12 cellular contexts compared by ENCODE assay signal in the genomic region with DNA sequence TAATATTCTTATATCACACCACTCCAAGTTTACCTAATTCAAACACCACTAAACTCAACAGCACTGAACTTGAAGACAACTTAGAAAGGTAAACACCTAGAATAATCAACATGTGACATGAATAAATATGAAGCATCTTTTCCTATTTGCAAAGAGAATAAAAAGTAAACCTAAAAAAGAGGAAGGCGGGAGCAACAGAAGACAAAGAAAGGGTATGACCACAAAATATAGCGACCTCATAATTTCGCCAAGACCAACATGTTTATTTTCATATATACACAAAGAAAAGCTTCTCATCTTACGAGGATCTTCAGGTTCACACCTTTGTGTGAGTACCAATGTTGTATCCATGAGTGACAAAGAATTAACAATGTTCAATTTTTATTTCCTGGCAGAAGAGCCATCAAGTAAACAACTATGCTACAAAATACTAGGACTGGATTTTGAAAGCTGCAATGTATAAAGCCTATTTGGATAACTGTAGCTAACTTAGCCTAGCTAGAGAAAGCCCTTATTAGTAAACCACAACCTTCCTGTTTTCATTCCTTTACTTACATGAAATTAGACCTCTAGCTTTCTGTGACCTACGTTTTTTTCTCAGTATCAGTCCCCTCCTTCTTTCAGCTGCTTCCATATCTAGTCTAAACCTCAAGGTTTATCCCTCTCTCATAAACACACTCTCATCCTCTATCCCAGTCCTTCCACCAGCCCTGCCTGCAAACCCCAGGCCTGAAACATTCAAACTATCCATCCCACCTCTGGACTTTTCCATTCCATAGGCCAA. TPM values are rescaled to one million over a fixed set of nuclear protein-coding genes. Genes with fewer than 3 reads are reported as not detected.
A peak's percentile ranks its signal among the peaks of the same experiment; 100 is the strongest.
DNase-seq lines count a peak whose midpoint lies in the region; ATAC-seq and TF ChIP-seq lines count a peak whose summit lies in the region.
"Had no signal": no experiment of that assay in that cellular context is flagged by ENCODE, and none has a peak within 500 bp of the region (broad histone marks: within the 10 kb centered on the region; RNA-seq: fewer than 3 reads in every experiment).

No MANE protein-coding gene starts in this region.

- no peak for TF ChIP-seq POLR2A in spleen (IDR thresholded peaks at IDR 0.05)

- H2AFZ ChIP-seq in SU-DHL-6 (ENCODE audit: low read depth, low read length, severe bottlenecking) (no peak overlapping the region), Karpas-422 (ENCODE audit: low read length) (no peak overlapping the region)

- no peaks in the 10 kb centered on the region for H3K27me3 ChIP-seq in SU-DHL-6 (ENCODE audit: low read length)
- no peaks in the 10 kb centered on the region for H3K27me3 ChIP-seq in spleen (replicated peaks in 1 of 7)
- H3K27me3 ChIP-seq in Karpas-422 (ENCODE audit: low read length): no peaks in the 10 kb centered on the region

- peaks cover 9% of the 10 kb centered on the region; the same call in 1 of the 2 replicates for H3K36me3 ChIP-seq in SU-DHL-6 (ENCODE audit: low read length)
- peaks cover 0 to 22% (median 13%) of the 10 kb centered on the region in 6 donors for H3K36me3 ChIP-seq in spleen
- peaks cover 3% of the 10 kb centered on the region; the same call in 1 of the 2 replicates for H3K36me3 ChIP-seq in Karpas-422 (ENCODE audit: insufficient read depth, low read length)

- H3K4me2 ChIP-seq in SU-DHL-6 (ENCODE audit: low read depth, low read length, poor library complexity, severe bottlenecking) (peak overlapping the region; percentile 7), Karpas-422 (ENCODE audit: low read depth, low read length, poor library complexity, severe bottlenecking) (no peak overlapping the region)
- H3K4me2 ChIP-seq: SK-N-SH had no signal

- ATAC-seq in HG03064 (IDR thresholded peaks at IDR 0.05; ENCODE audit: low read depth, unreplicated experiment): peak; percentile 43

- peaks cover 14% of the 10 kb centered on the region; the same call in 1 of the 2 replicates for H3F3A ChIP-seq in SU-DHL-6 (ENCODE audit: insufficient read depth)

- peaks cover 20% of the 10 kb centered on the region for H3K36me3 Mint-ChIP-seq in activated CD4-positive, alpha-beta T cell treated with anti-CD3 and anti-CD28 coated beads, Interleukin-2, amount 10 ng/mL, durations not matched to agents 24 days and 14 days (ENCODE audit: low read depth)

- H3K27ac Mint-ChIP-seq in activated CD4-positive, alpha-beta T cell treated with anti-CD3 and anti-CD28 coated beads, Interleukin-2, amount 10 ng/mL, durations not matched to agents 24 days and 14 days: no peak overlapping the region

- TF ChIP-seq CTCF in SU-DHL-6 (IDR thresholded peaks at IDR 0.05; ENCODE audit: insufficient read depth, low read length, poor library complexity, severe bottlenecking) (no peak), spleen (IDR thresholded peaks at IDR 0.05 in 8 of 11, conservative IDR thresholded peaks at IDR 0.05 in 3 of 11) (no peak)

- no peak overlapping the region for H3K4me3 Mint-ChIP-seq in activated CD4-positive, alpha-beta T cell treated with anti-CD3 and anti-CD28 coated beads, Interleukin-2, amount 10 ng/mL, durations not matched to agents 24 days and 14 days

- intact Hi-C loops in activated CD4-positive, alpha-beta T cell treated with anti-CD3 and anti-CD28 coated beads, Interleukin-2, amount 10 ng/mL, durations not matched to agents 24 days and 14 days (cut with micrococcal nuclease): loop anchor here (1.0 kb wide), 1 partner anchor 22 kb away; no protein-coding TSS in a partner anchor
- intact Hi-C loops in spleen (cut with DNase I; ENCODE audit: low total_unique reads): no loop called here

- in situ Hi-C loops in ACHN (cut with HindIII; ENCODE audit: low pct_ligation_motif_present, low pct_unique_long_range_greater_than_20kb, low sequenced_read_pairs): no loop called here

- no peak overlapping the region for H3K9ac ChIP-seq in SU-DHL-6 (ENCODE audit: low read length)
- no peak overlapping the region for H3K9ac ChIP-seq in Karpas-422 (ENCODE audit: low read length)
- H3K9ac ChIP-seq: SK-N-SH had no signal

- H3K27ac ChIP-seq in SU-DHL-6 (ENCODE audit: low read depth, low read length) (no peak overlapping the region), spleen (peak overlapping the region in 7 of 8 donors; percentile 60 to 90 (median 80)), Karpas-422 (ENCODE audit: low read length) (no peak overlapping the region)

- H4K20me1 ChIP-seq in SU-DHL-6 (ENCODE audit: low read depth, low read length) (no peaks in the 10 kb centered on the region), Karpas-422 (ENCODE audit: insufficient read depth, low read depth, low read length) (no peaks in the 10 kb centered on the region)

- no peak overlapping the region for H3K4me3 ChIP-seq in SU-DHL-6 (ENCODE audit: insufficient read depth, low read length, poor library complexity, severe bottlenecking)
- H3K4me3 ChIP-seq in spleen: no peak overlapping the region
- no peak overlapping the region for H3K4me3 ChIP-seq in Karpas-422 (ENCODE audit: low read length)

- H3K27me3 Mint-ChIP-seq in activated CD4-positive, alpha-beta T cell treated with anti-CD3 and anti-CD28 coated beads, Interleukin-2, amount 10 ng/mL, durations not matched to agents 24 days and 14 days: no peaks in the 10 kb centered on the region

- H3K9me2 ChIP-seq in SU-DHL-6 (replicated peaks; ENCODE audit: insufficient read depth, low read length) (no peaks in the 10 kb centered on the region), Karpas-422 (replicated peaks; ENCODE audit: insufficient read depth, low read length) (no peaks in the 10 kb centered on the region)
- H3K9me2 ChIP-seq: SK-N-SH had no signal

- WGBS in spleen, 5 donors: 40 to 58% (median 51%) methylated on average over 5 of the region's 5 CpGs

- no peaks in the 10 kb centered on the region for H3K9me3 ChIP-seq in SU-DHL-6 (ENCODE audit: insufficient read depth, low read length)
- H3K9me3 ChIP-seq in spleen: no peaks in the 10 kb centered on the region
- no peaks in the 10 kb centered on the region for H3K9me3 ChIP-seq in Karpas-422 (ENCODE audit: low read length)
- H3K9me3 ChIP-seq: SK-N-SH had no signal

- H3K79me2 ChIP-seq in SU-DHL-6 (ENCODE audit: insufficient read depth, low read length): peaks cover 54% of the 10 kb centered on the region
- H3K79me2 ChIP-seq in Karpas-422 (ENCODE audit: low read length): peaks cover 70% of the 10 kb centered on the region

- H3K4me1 ChIP-seq in spleen (peaks cover 25 to 71% (median 59%) of the 10 kb centered on the region in 6 donors), Karpas-422 (ENCODE audit: low read length) (peaks cover 40% of the 10 kb centered on the region)

- H3K4me1 Mint-ChIP-seq in activated CD4-positive, alpha-beta T cell treated with anti-CD3 and anti-CD28 coated beads, Interleukin-2, amount 10 ng/mL, durations not matched to agents 24 days and 14 days: peaks cover 28% of the 10 kb centered on the region

- DNase-seq in activated CD4-positive, alpha-beta T cell treated with anti-CD3 and anti-CD28 coated beads, Interleukin-2, amount 10 ng/mL, durations not matched to agents 24 days and 14 days: peak; percentile 62
- DNase-seq in activated CD4-positive, alpha-beta T cell treated with anti-CD3 and anti-CD28 coated beads for 4 hours: no peak
- no peak for DNase-seq in spleen
- no peak for DNase-seq in ACHN
- no peak for DNase-seq in Karpas-422
- DNase-seq in SKM-1 treated with dmso at 0.1 percent for 144 hours (lab: John Stamatoyannopoulos, UW; ENCODE audit: unreplicated experiment): no peak
- DNase-seq: hypothalamus; NCI-H1092 treated with DMSO at 0.1 percent for 48 hours; SK-N-SH; stimulated activated CD4-positive, alpha-beta T cell treated with anti-CD3 and anti-CD28 coated beads, Interleukin-4, amount 100 ng/mL, for 1 hour had no signal

- H3K9me3 Mint-ChIP-seq in activated CD4-positive, alpha-beta T cell treated with anti-CD3 and anti-CD28 coated beads, Interleukin-2, amount 10 ng/mL, durations not matched to agents 24 days and 14 days: peaks cover 4% of the 10 kb centered on the region

RNA-seq across cellular contexts. Expression of gene PHTF1, which starts 21.3 kb away (rescaled TPM):
- total RNA-seq in activated CD4-positive, alpha-beta T cell treated with anti-CD3 and anti-CD28 coated beads, Interleukin-2, amount 10 ng/mL, durations not matched to agents 24 days and 14 days: 15.6 and 19.2 TPM in 2 replicates
- 10 to 100 TPM; 18.3 to 47.6 (median 25.9) TPM for total RNA-seq in spleen
- 1 to 10 TPM; 5.6 to 9.0 (median 7.4) TPM for polyA plus RNA-seq in spleen
- total RNA-seq in Karpas-422 (2014; rRNA removed; shearing (Covaris generic); ENCODE audit: low replicate concordance): 45.1 and 53.1 TPM in 2 replicates

RNA-seq across cellular contexts. Expression of gene RSBN1, which starts 31.7 kb away (rescaled TPM):
- total RNA-seq in activated CD4-positive, alpha-beta T cell treated with anti-CD3 and anti-CD28 coated beads, Interleukin-2, amount 10 ng/mL, durations not matched to agents 24 days and 14 days: 20.9 and 21.5 TPM in 2 replicates
- total RNA-seq in spleen: 10 to 100 TPM; 24.2 to 34.0 (median 29.1) TPM
- 1 to 10 TPM; 5.4 to 7.0 (median 6.0) TPM for polyA plus RNA-seq in spleen
- 15.0 and 23.2 TPM in 2 replicates for total RNA-seq in Karpas-422 (2014; rRNA removed; shearing (Covaris generic); ENCODE audit: low replicate concordance)

Comparison
In these comparisons a context has a peak if more than half of its experiments do, and no peak if none do; other contexts are left out.
1. H3K27ac ChIP-seq: peak in spleen (7 of 8); none in SU-DHL-6 (single experiment) and Karpas-422 (single experiment).